12 cellular contexts compared by ENCODE assay signal in the genomic region with DNA sequence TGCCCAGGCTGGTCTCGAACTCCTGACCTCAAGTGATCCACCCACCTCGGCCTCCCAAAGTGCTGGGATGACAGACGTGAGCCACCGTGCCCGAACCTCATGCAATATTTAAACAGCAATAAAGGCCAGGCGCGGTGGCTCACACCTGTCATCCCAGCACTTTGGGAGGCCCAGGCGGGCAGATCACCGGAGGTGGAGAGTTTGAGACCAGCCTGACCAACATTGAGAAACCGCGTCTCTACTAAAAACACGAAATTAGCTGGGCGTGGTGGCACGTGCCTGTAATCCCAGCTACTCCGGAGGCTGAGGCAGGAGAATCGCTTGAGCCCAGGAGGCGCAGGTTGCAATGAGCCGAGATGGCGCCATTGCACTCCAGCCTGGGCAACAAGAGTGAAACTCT. TPM values are rescaled to one million over a fixed set of nuclear protein-coding genes. Genes with fewer than 3 reads are reported as not detected.
DNase-seq lines count a peak whose midpoint lies in the region; ATAC-seq and TF ChIP-seq lines count a peak whose summit lies in the region.
"Not testable (repeated sequence)": the region's sequence is repeated elsewhere in the genome, so short reads cannot be mapped to it uniquely, and the experiment has no call there.
"Had no signal": no experiment of that assay in that cellular context is flagged by ENCODE, and none has a peak within 500 bp of the region (broad histone marks: within the 10 kb centered on the region; RNA-seq: fewer than 3 reads in every experiment).

No MANE protein-coding gene starts in this region.

- TF ChIP-seq CTCF in esophagus muscularis mucosa (IDR thresholded peaks at IDR 0.05); lung (IDR thresholded peaks at IDR 0.05; ENCODE audit: control extremely low read depth, extremely low read depth); stomach (IDR thresholded peaks at IDR 0.05): not testable (repeated sequence)

- not testable (repeated sequence) for H3K36me3 ChIP-seq in esophagus muscularis mucosa; lung (ENCODE audit: control insufficient read depth in 2 of 2, insufficient read depth in 2 of 2, low read length in 2 of 2); stomach

- intact Hi-C loops in activated T-helper 2 cell treated with anti-CD3 and anti-CD28 coated beads, Interferon-gamma antibody, Interleukin-2, Interleukin-4, amounts not matched to agents 10 μg/mL and 5 μg/mL and 100 μg/mL, durations not matched to agents 14 hours and 24 hours and 36 hours (cut with micrococcal nuclease); esophagus muscularis mucosa (cut with DNase I); posterior vena cava (cut with DNase I): not testable (repeated sequence)
- intact Hi-C loops in stomach (cut with DNase I; ENCODE audit: low total_unique reads), result loop anchor here (10.0 kb wide), 1 partner anchor 109 kb away; no protein-coding TSS in a partner anchor

- H3K9me3 ChIP-seq in esophagus muscularis mucosa; lung (ENCODE audit: control insufficient read depth in 2 of 2, insufficient read depth in 1 of 2, low read length in 1 of 2); stomach: not testable (repeated sequence)

- H3K4me3 Mint-ChIP-seq in T-helper 2 cell treated with Interferon-gamma antibody and Interleukin-4, amounts not matched to agents 5 μg/mL and 100 μg/mL, for 36 hours; activated T-helper 2 cell treated with anti-CD3 and anti-CD28 coated beads, Interferon-gamma antibody, Interleukin-2, Interleukin-4, amounts not matched to agents 10 μg/mL and 5 μg/mL and 100 μg/mL, durations not matched to agents 14 hours and 24 hours and 36 hours (ENCODE audit: low read depth): not testable (repeated sequence)

- not testable (repeated sequence) for ATAC-seq in lung (ENCODE audit: insufficient read depth, low FRiP score)

- H3K4me1 ChIP-seq in esophagus muscularis mucosa; lung (ENCODE audit: control insufficient read depth in 2 of 2, insufficient read depth in 2 of 2, low read length in 2 of 2); stomach: not testable (repeated sequence)

- H3K9me3 Mint-ChIP-seq in T-helper 2 cell treated with Interferon-gamma antibody and Interleukin-4, amounts not matched to agents 5 μg/mL and 100 μg/mL, for 36 hours; activated T-helper 2 cell treated with anti-CD3 and anti-CD28 coated beads, Interferon-gamma antibody, Interleukin-2, Interleukin-4, amounts not matched to agents 10 μg/mL and 5 μg/mL and 100 μg/mL, durations not matched to agents 14 hours and 24 hours and 36 hours: not testable (repeated sequence)

- H3K4me1 Mint-ChIP-seq in T-helper 2 cell treated with Interferon-gamma antibody and Interleukin-4, amounts not matched to agents 5 μg/mL and 100 μg/mL, for 36 hours (ENCODE audit: low read depth), result peaks cover 11% of the 10 kb centered on the region
- peaks cover 15% of the 10 kb centered on the region for H3K4me1 Mint-ChIP-seq in activated T-helper 2 cell treated with anti-CD3 and anti-CD28 coated beads, Interferon-gamma antibody, Interleukin-2, Interleukin-4, amounts not matched to agents 10 μg/mL and 5 μg/mL and 100 μg/mL, durations not matched to agents 14 hours and 24 hours and 36 hours (ENCODE audit: low read depth)

- not testable (repeated sequence) for TF ChIP-seq POLR2A in esophagus muscularis mucosa (IDR thresholded peaks at IDR 0.05; ENCODE audit: low read depth); stomach (IDR thresholded peaks at IDR 0.05)

- not testable (repeated sequence) for H3K4me3 ChIP-seq in esophagus muscularis mucosa, lung, stomach

- not testable (repeated sequence) for H3K36me3 Mint-ChIP-seq in T-helper 2 cell treated with Interferon-gamma antibody and Interleukin-4, amounts not matched to agents 5 μg/mL and 100 μg/mL, for 36 hours (ENCODE audit: low read depth); activated T-helper 2 cell treated with anti-CD3 and anti-CD28 coated beads, Interferon-gamma antibody, Interleukin-2, Interleukin-4, amounts not matched to agents 10 μg/mL and 5 μg/mL and 100 μg/mL, durations not matched to agents 14 hours and 24 hours and 36 hours (ENCODE audit: low read depth)

- not testable (repeated sequence) for H3K27ac Mint-ChIP-seq in T-helper 2 cell treated with Interferon-gamma antibody and Interleukin-4, amounts not matched to agents 5 μg/mL and 100 μg/mL, for 36 hours; activated T-helper 2 cell treated with anti-CD3 and anti-CD28 coated beads, Interferon-gamma antibody, Interleukin-2, Interleukin-4, amounts not matched to agents 10 μg/mL and 5 μg/mL and 100 μg/mL, durations not matched to agents 14 hours and 24 hours and 36 hours

- TF ChIP-seq EP300 in esophagus muscularis mucosa (IDR thresholded peaks at IDR 0.05); stomach (IDR thresholded peaks at IDR 0.05): not testable (repeated sequence)

- DNase-seq in T-helper 2 cell treated with Interferon-gamma antibody and Interleukin-4, amounts not matched to agents 5 μg/mL and 100 μg/mL, for 36 hours (ENCODE audit: low spot score), result peak; percentile 2
- peak; percentile 4 for DNase-seq in activated T-helper 2 cell treated with anti-CD3 and anti-CD28 coated beads, Interferon-gamma antibody, Interleukin-2, Interleukin-4, amounts not matched to agents 10 μg/mL and 5 μg/mL and 100 μg/mL, durations not matched to agents 14 hours and 24 hours and 36 hours (ENCODE audit: low spot score)
- DNase-seq in esophagus muscularis mucosa (ENCODE audit: extremely low spot score), result peak; percentile 7
- peak; percentile 24 for DNase-seq in lung (ENCODE audit: low spot score)
- DNase-seq in posterior vena cava (ENCODE audit: low spot score), result peak; percentile 47
- peak; percentile 24 for DNase-seq in stomach

- H3K27me3 ChIP-seq in esophagus muscularis mucosa, result peaks cover 0 to 12% (median 3%) of the 10 kb centered on the region in 4 donors
- H3K27me3 ChIP-seq in lung (ENCODE audit: control insufficient read depth, insufficient read depth); stomach: not testable (repeated sequence)

- H3K27me3 Mint-ChIP-seq in T-helper 2 cell treated with Interferon-gamma antibody and Interleukin-4, amounts not matched to agents 5 μg/mL and 100 μg/mL, for 36 hours (ENCODE audit: low read depth); activated T-helper 2 cell treated with anti-CD3 and anti-CD28 coated beads, Interferon-gamma antibody, Interleukin-2, Interleukin-4, amounts not matched to agents 10 μg/mL and 5 μg/mL and 100 μg/mL, durations not matched to agents 14 hours and 24 hours and 36 hours (ENCODE audit: low read depth): not testable (repeated sequence)

- 89% methylated on average over 19 of the region's 19 CpGs for WGBS in esophagus muscularis mucosa
- WGBS in lung, 2 donors, result 93 to 94% methylated on average over 19 of the region's 19 CpGs
- 90 to 94% (median 92%) methylated on average over 19 of the region's 19 CpGs for WGBS in stomach, 5 donors

- H3K27ac ChIP-seq in esophagus muscularis mucosa (replicated peaks in 1 of 4); lung (ENCODE audit: low read depth in 1 of 2, low read length in 1 of 2); stomach: not testable (repeated sequence)

RNA-seq across cellular contexts. Expression of gene AKAP17A, which starts 17.2 kb away (rescaled TPM):
- 67.4 and 67.6 TPM in 2 replicates for total RNA-seq in activated T-helper 2 cell treated with anti-CD3 and anti-CD28 coated beads, Interferon-gamma antibody, Interleukin-2, Interleukin-4, amounts not matched to agents 10 μg/mL and 5 μg/mL and 100 μg/mL, durations not matched to agents 14 hours and 24 hours and 36 hours
- total RNA-seq in esophagus muscularis mucosa, result 10 to 100 TPM; 23.4 to 36.8 (median 31.0) TPM
- total RNA-seq in lung, result 10 to 100 TPM; 40.6 to 48.9 TPM
- polyA plus RNA-seq in lung, result 10 to 100 TPM; 44.1 to 45.2 TPM
- total RNA-seq in posterior vena cava, result 10 to 100 TPM; 20.8 to 23.0 TPM
- 100 to 1,000 TPM in 3 of 5 donors, 10 to 100 TPM in 2; 32.3 to 141 (median 109) TPM for total RNA-seq in stomach
- polyA plus RNA-seq in stomach, result 10 to 100 TPM; 13.3 to 32.6 (median 15.8) TPM

RNA-seq across cellular contexts. Expression of gene P2RY8, which starts 37.2 kb away (rescaled TPM):
- 33.1 and 34.5 TPM in 2 replicates for total RNA-seq in activated T-helper 2 cell treated with anti-CD3 and anti-CD28 coated beads, Interferon-gamma antibody, Interleukin-2, Interleukin-4, amounts not matched to agents 10 μg/mL and 5 μg/mL and 100 μg/mL, durations not matched to agents 14 hours and 24 hours and 36 hours
- 1 to 10 TPM in 3 of 4 donors, under 1 TPM in 1; 0.63 to 3.1 (median 1.9) TPM for total RNA-seq in esophagus muscularis mucosa
- total RNA-seq in lung, result 1 to 10 TPM; 2.8 to 8.3 TPM
- 1 to 10 TPM in 1 of 2 donors, under 1 TPM in 1; 0.51 to 6.0 TPM for polyA plus RNA-seq in lung
- total RNA-seq in posterior vena cava, result 1 to 10 TPM; 1.4 to 2.8 TPM
- total RNA-seq in stomach, result 1 to 10 TPM in 3 of 5 donors, not detected in 2; 1.8 to 3.3 (median 1.9) TPM
- polyA plus RNA-seq in stomach, result under 1 TPM; 0.31 to 0.76 (median 0.70) TPM
- total RNA-seq: A172, A673, Calu3, HFFc6 had no signal
- polyA plus RNA-seq: BJ had no signal

RNA-seq across cellular contexts. Expression of gene ASMT, which starts 40.7 kb away (rescaled TPM):
- not detected in 2 replicates for total RNA-seq in activated T-helper 2 cell treated with anti-CD3 and anti-CD28 coated beads, Interferon-gamma antibody, Interleukin-2, Interleukin-4, amounts not matched to agents 10 μg/mL and 5 μg/mL and 100 μg/mL, durations not matched to agents 14 hours and 24 hours and 36 hours
- total RNA-seq in esophagus muscularis mucosa (under 1 TPM in 1 of 4 donors, not detected in 3; 0.32 TPM), lung (under 1 TPM; 0.25 to 0.63 TPM), posterior vena cava (under 1 TPM; 0.33 to 0.97 TPM), stomach (not detected)
- polyA plus RNA-seq in lung (under 1 TPM; 0.09 to 0.37 TPM), stomach (under 1 TPM in 1 of 3 donors, not detected in 2; 0.43 TPM)
- total RNA-seq: A172; A673; Calu3; CD4-positive, alpha-beta memory T cell had no signal
- polyA plus RNA-seq: BJ had no signal
